In genomic region chr5:84168841-84169240, GRCh38 we compare ENCODE assay signal across 1 cellular context.
TF ChIP-seq lines count a peak whose summit lies in the region.

No MANE protein-coding gene starts in this region.

TF ChIP-seq in IMR-90, 13 proteins besides CTCF, POLR2A, EP300 and RAD21 (continued from another document):
- no peak for TF ChIP-seq CEBPB (IDR thresholded peaks at IDR 0.05; ENCODE audit: low read depth, low read length)
- no peak for TF ChIP-seq CHD1 (IDR thresholded peaks at IDR 0.05; ENCODE audit: low read depth, low read length)
- TF ChIP-seq MXI1 (IDR thresholded peaks at IDR 0.05; ENCODE audit: borderline replicate concordance, low read depth, low read length) = no peak
- TF ChIP-seq RFX5 (IDR thresholded peaks at IDR 0.05; ENCODE audit: low read depth, low read length) = no peak
- TF ChIP-seq SMC3 (IDR thresholded peaks at IDR 0.05; ENCODE audit: low read depth, low read length) = no peak
